ENCODE assay signal across 15 cellular contexts in genomic region chr12:119381471-119382235, GRCh38. TPM values are rescaled to one million over a fixed set of nuclear protein-coding genes. Genes with fewer than 3 reads are reported as not detected.
DNase-seq lines count a peak whose midpoint lies in the region; ATAC-seq and TF ChIP-seq lines count a peak whose summit lies in the region.
"Had no signal": no experiment of that assay in that cellular context is flagged by ENCODE, and none has a peak within 500 bp of the region (broad histone marks: within the 10 kb centered on the region; RNA-seq: fewer than 3 reads in every experiment).

No MANE protein-coding gene starts in this region.

- H3K4me3 ChIP-seq in left ventricle myocardium inferior = no peak overlapping the region
- no peak overlapping the region for H3K4me3 ChIP-seq in neural cell (ENCODE audit: low read length)
- no peak overlapping the region for H3K4me3 ChIP-seq in gastrocnemius medialis
- H3K4me3 ChIP-seq in BE2C (ENCODE audit: low read depth, low read length) = no peak overlapping the region
- H3K4me3 ChIP-seq: BLaER1 treated with 17β-estradiol and CSF1 and Interleukin-3, amounts not matched to agents 10 nM and 100 nM had no signal

- no peak for TF ChIP-seq RAD21 in neural cell (conservative IDR thresholded peaks at IDR 0.05)

- peak overlapping the region; percentile 82 for H3K27ac ChIP-seq in left ventricle myocardium inferior (replicated peaks)
- H3K27ac ChIP-seq in neural cell (ENCODE audit: low read length) = peak overlapping the region; percentile 91
- H3K27ac ChIP-seq in gastrocnemius medialis = no peak overlapping the region
- H3K27ac ChIP-seq: BLaER1 treated with 17β-estradiol and CSF1 and Interleukin-3, amounts not matched to agents 10 nM and 100 nM had no signal

- H3K27me3 ChIP-seq in left ventricle myocardium inferior (ENCODE audit: low read depth) (no peaks in the 10 kb centered on the region), neural cell (ENCODE audit: insufficient read depth, low read depth, low read length) (no peaks in the 10 kb centered on the region), gastrocnemius medialis (no peaks in the 10 kb centered on the region), BE2C (no peaks in the 10 kb centered on the region; the same call in 1 of the 2 replicates)
- H3K27me3 ChIP-seq: BLaER1 treated with 17β-estradiol and CSF1 and Interleukin-3, amounts not matched to agents 10 nM and 100 nM had no signal

- no peak overlapping the region for H3K4me2 ChIP-seq in neural cell (ENCODE audit: low read length)

- in situ Hi-C loops in gastrocnemius medialis (cut with MboI; ENCODE audit: low sequenced_read_pairs in 4 of 4) = no loop called here

- H3K4me1 ChIP-seq in left ventricle myocardium inferior = peaks cover 38% of the 10 kb centered on the region
- peaks cover 2 to 3% of the 10 kb centered on the region in 2 donors for H3K4me1 ChIP-seq in gastrocnemius medialis
- H3K4me1 ChIP-seq in BE2C = peaks cover 7% of the 10 kb centered on the region; the same call in 1 of the 2 replicates

- TF ChIP-seq POLR2A in gastrocnemius medialis (IDR thresholded peaks at IDR 0.05) = no peak

- H3K36me3 ChIP-seq in left ventricle myocardium inferior (peaks cover 5% of the 10 kb centered on the region), neural cell (ENCODE audit: insufficient read depth, low read length) (no peaks in the 10 kb centered on the region), gastrocnemius medialis (no peaks in the 10 kb centered on the region), BE2C (no peaks in the 10 kb centered on the region)
- H3K36me3 ChIP-seq: BLaER1 treated with 17β-estradiol and CSF1 and Interleukin-3, amounts not matched to agents 10 nM and 100 nM had no signal

- peak; percentile 89 for ATAC-seq in Right ventricle myocardium superior (ENCODE audit: poor library complexity)
- no peak for ATAC-seq in gastrocnemius medialis

- H3F3A ChIP-seq in neural cell (ENCODE audit: insufficient read depth, low read length, poor library complexity, severe bottlenecking) = no peaks in the 10 kb centered on the region

- TF ChIP-seq CTCF in left ventricle myocardium inferior (IDR thresholded peaks at IDR 0.05; ENCODE audit: borderline replicate concordance) = no peak
- no peak for TF ChIP-seq CTCF in neural cell (IDR thresholded peaks at IDR 0.05; ENCODE audit: poor library complexity, severe bottlenecking)
- no peak for TF ChIP-seq CTCF in gastrocnemius medialis (IDR thresholded peaks at IDR 0.05 in 4 of 5, conservative IDR thresholded peaks at IDR 0.05 in 1 of 5)
- TF ChIP-seq CTCF in BE2C (IDR thresholded peaks at IDR 0.05; ENCODE audit: low read depth, low read length) = no peak

- DNase-seq in Right ventricle myocardium superior (peak; percentile 46), cardiac septum (ENCODE audit: low spot score) (no peak), left ventricle myocardium inferior (peak; percentile 23), gastrocnemius medialis (no peak), BE2C (no peak)
- DNase-seq in stimulated activated naive CD4-positive, alpha-beta T cell treated with Interleukin-2 at 50 U/mL for 16 hours (lab: John Stamatoyannopoulos, UW) = no peak
- DNase-seq: 8988T; AML-193; CD4-positive, CD25-positive, alpha-beta regulatory T cell; DMS53; GF-D8; GOT3; HCEC 1CT had no signal

- intact Hi-C loops in Right ventricle myocardium superior (cut with DNase I) = no loop called here
- intact Hi-C loops in cardiac septum (cut with DNase I) = no loop called here
- intact Hi-C loops in left ventricle myocardium inferior (cut with micrococcal nuclease) = no loop called here
- intact Hi-C loops in gastrocnemius medialis (cut with DNase I; ENCODE audit: low total_unique reads) = no loop called here

- no peaks in the 10 kb centered on the region for H4K20me1 ChIP-seq in neural cell (ENCODE audit: insufficient read depth)
- H4K20me1 ChIP-seq: BLaER1 treated with 17β-estradiol and CSF1 and Interleukin-3, amounts not matched to agents 10 nM and 100 nM had no signal

- no peaks in the 10 kb centered on the region for H3K79me2 ChIP-seq in neural cell (replicated peaks; ENCODE audit: insufficient read depth, low read length)

- H3K9ac ChIP-seq in neural cell (ENCODE audit: low read length) = no peak overlapping the region
- H3K9ac ChIP-seq: BLaER1 treated with 17β-estradiol and CSF1 and Interleukin-3, amounts not matched to agents 10 nM and 100 nM had no signal

- TF ChIP-seq EP300 in neural cell (conservative IDR thresholded peaks at IDR 0.05; ENCODE audit: poor library complexity, severe bottlenecking) = no peak

- H2AFZ ChIP-seq in neural cell (ENCODE audit: low read depth, low read length) = no peak overlapping the region

- H3K9me2 ChIP-seq in neural cell (ENCODE audit: insufficient read depth, low read length) = no peaks in the 10 kb centered on the region

- H3K9me3 ChIP-seq in left ventricle myocardium inferior (replicated peaks) = peaks cover 8% of the 10 kb centered on the region
- no peaks in the 10 kb centered on the region for H3K9me3 ChIP-seq in neural cell (ENCODE audit: low read length)
- H3K9me3 ChIP-seq in gastrocnemius medialis = no peaks in the 10 kb centered on the region
- no peaks in the 10 kb centered on the region for H3K9me3 ChIP-seq in BE2C

TF ChIP-seq in neural cell, 6 proteins besides CTCF, POLR2A, EP300 and RAD21:
- TF ChIP-seq REST (IDR thresholded peaks at IDR 0.05; ENCODE audit: borderline replicate concordance) = no peak
- no peak for TF ChIP-seq POLR2AphosphoS5 (IDR thresholded peaks at IDR 0.05)
- TF ChIP-seq MXI1 (conservative IDR thresholded peaks at IDR 0.05; ENCODE audit: poor library complexity, severe bottlenecking) = no peak
- no peak for TF ChIP-seq TAF1 (IDR thresholded peaks at IDR 0.05; ENCODE audit: low read depth)
- TF ChIP-seq SMC3 (conservative IDR thresholded peaks at IDR 0.05; ENCODE audit: poor library complexity) = no peak
- TF ChIP-seq EZH2 (IDR thresholded peaks at IDR 0.05; ENCODE audit: borderline replicate concordance, insufficient read depth, low read length, poor library complexity, severe bottlenecking) = no peak
TF ChIP-seq in neural cell: peak in this region for 0.

RNA-seq across cellular contexts. Expression of gene CCDC60, which starts 47.1 kb away (rescaled TPM):
- total RNA-seq in Right ventricle myocardium superior (not detected), cardiac septum (not detected), left ventricle myocardium inferior (not detected), gastrocnemius medialis (not detected)
- polyA plus RNA-seq in neural cell = not detected in 2 replicates
- polyA minus RNA-seq in neural cell = not detected in 2 replicates
- polyA plus RNA-seq in BE2C (2012; ENCODE audit: insufficient read depth, insufficient read length, low read depth) = not detected
- total RNA-seq: CD4-positive, CD25-positive, alpha-beta regulatory T cell had no signal
- polyA plus RNA-seq: CD4-positive, CD25-positive, alpha-beta regulatory T cell had no signal

Comparison
In these comparisons a context has a peak if more than half of its experiments do, and no peak if none do; other contexts are left out.
1. DNase-seq: peak in Right ventricle myocardium superior (single experiment) and left ventricle myocardium inferior (single experiment); none in cardiac septum (single experiment), stimulated activated naive CD4-positive, alpha-beta T cell treated with Interleukin-2 at 50 U/mL for 16 hours (single experiment), gastrocnemius medialis (0 of 2) and BE2C (single experiment).
2. H3K27ac ChIP-seq: peak in left ventricle myocardium inferior (single experiment) and neural cell (single experiment); none in gastrocnemius medialis (0 of 4).